ENCODE assay signal across 16 cellular contexts in the genomic region with DNA sequence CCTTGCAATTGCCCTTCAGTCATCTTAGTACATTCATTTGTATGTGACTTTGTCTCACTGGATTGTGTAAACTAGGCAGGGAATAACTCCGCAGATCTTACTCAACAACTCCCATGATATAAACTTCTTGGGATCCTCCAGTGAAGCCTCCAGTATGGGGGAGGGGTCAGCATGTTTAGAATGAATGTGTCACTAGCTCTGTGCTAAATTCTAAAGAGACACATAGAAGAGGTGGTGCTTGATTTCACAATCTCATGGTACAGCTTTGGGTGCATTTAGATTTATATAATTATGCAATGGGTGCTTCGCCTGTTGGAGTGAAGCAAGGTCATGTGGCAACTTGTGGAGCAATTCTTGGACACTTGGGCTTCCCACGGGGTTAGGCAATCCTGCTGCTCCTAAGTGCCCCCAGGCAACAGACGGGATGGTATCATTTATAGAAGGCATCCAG. TPM values are rescaled to one million over a fixed set of nuclear protein-coding genes. Genes with fewer than 3 reads are reported as not detected.
DNase-seq lines count a peak whose midpoint lies in the region; FAIRE-seq and TF ChIP-seq lines count a peak whose summit lies in the region.
"Had no signal": no experiment of that assay in that cellular context is flagged by ENCODE, and none has a peak within 500 bp of the region (broad histone marks: within the 10 kb centered on the region; RNA-seq: fewer than 3 reads in every experiment).

No MANE protein-coding gene starts in this region.

- peak; percentile 80 for FAIRE-seq in keratinocyte (lab: Jason Lieb, UNC)
- FAIRE-seq: D721Med had no signal

- DNase-seq in HS-5 (ENCODE audit: low read depth), result peak; percentile 16
- DNase-seq in adipocyte (ENCODE audit: low read depth), result peak; percentile 86
- DNase-seq in keratinocyte (ENCODE audit: low read depth, low spot score), result peak; percentile 70
- DNase-seq in transverse colon, result peak; percentile 26
- DNase-seq in iPS-NIHi11 (ENCODE audit: low spot score), result no peak
- DNase-seq in NCI-H2029 (lab: John Stamatoyannopoulos, UW), result no peak
- DNase-seq in activated naive CD4-positive, alpha-beta T cell treated with anti-CD3 and anti-CD28 coated beads, Interleukin-2, amount 50 U/mL, for 16 hours, result no peak
- DNase-seq: activated CD8-positive, alpha-beta memory T cell treated with anti-CD3 and anti-CD28 coated beads for 24 hours; dermis blood vessel endothelial cell; heart right ventricle; mesendoderm; NCI-H2081; stimulated activated CD4-positive, alpha-beta T cell treated with anti-CD3 and anti-CD28 coated beads, Interleukin-4, amount 100 ng/mL, for 4 hours; stimulated activated naive CD8-positive, alpha-beta T cell treated with anti-CD3 and anti-CD28 coated beads, Interleukin-15, Interleukin-2, amounts not matched to agents 100 U/mL and 50 U/mL, for 24 hours had no signal

- H4K20me1 ChIP-seq in keratinocyte (ENCODE audit: control insufficient read depth, extremely low read depth, insufficient read depth, low read length), result no peaks in the 10 kb centered on the region

- H3K4me1 ChIP-seq in adipocyte (ENCODE audit: control insufficient read depth, insufficient read depth, low read length) (peaks cover 64% of the 10 kb centered on the region), keratinocyte (ENCODE audit: control insufficient read depth, extremely low read depth, insufficient read depth, low read length) (peaks cover 34% of the 10 kb centered on the region), transverse colon (peaks cover 0 to 19% (median 0%) of the 10 kb centered on the region in 4 donors)

- H3K79me2 ChIP-seq in keratinocyte (ENCODE audit: control insufficient read depth, insufficient read depth, low read length), result no peaks in the 10 kb centered on the region

- H3K9me3 ChIP-seq in adipocyte (ENCODE audit: control insufficient read depth, low read length) (no peaks in the 10 kb centered on the region), keratinocyte (ENCODE audit: control insufficient read depth, low read depth, low read length) (no peaks in the 10 kb centered on the region), transverse colon (no peaks in the 10 kb centered on the region)
- H3K9me3 ChIP-seq: heart right ventricle had no signal

- no peak overlapping the region for H2AFZ ChIP-seq in keratinocyte (ENCODE audit: control insufficient read depth, low read length)

- no peaks in the 10 kb centered on the region for H3K9me1 ChIP-seq in keratinocyte (ENCODE audit: control insufficient read depth, extremely low read depth, insufficient read depth, low read length)

- H3K4me2 ChIP-seq in keratinocyte (ENCODE audit: control insufficient read depth, extremely low read depth, insufficient read depth, low read depth, low read length), result no peak overlapping the region

- dilution Hi-C loops in keratinocyte (cut with MboI; ENCODE audit: extremely low pct_ligation_motif_present, low sequenced_read_pairs), result no loop called here

- TF ChIP-seq CTCF in keratinocyte (optimal IDR thresholded peaks at IDR 0.05 in 1 of 3, IDR thresholded peaks at IDR 0.05 in 1 of 3, conservative IDR thresholded peaks at IDR 0.05 in 1 of 3; ENCODE audit: extremely low read depth in 1 of 3, insufficient read depth in 2 of 3, low read length in 3 of 3), result no peak
- TF ChIP-seq CTCF in transverse colon (IDR thresholded peaks at IDR 0.05), result no peak

- H3K9ac ChIP-seq in adipocyte (ENCODE audit: low read length), result no peak overlapping the region
- H3K9ac ChIP-seq in keratinocyte (ENCODE audit: control insufficient read depth, extremely low read depth, insufficient read depth, low read length), result no peak overlapping the region

- intact Hi-C loops in transverse colon (cut with DNase I; ENCODE audit: low total_unique reads), result no loop called here

- in situ Hi-C loops in transverse colon (cut with MboI; ENCODE audit: low pct_ligation_motif_present in 1 of 4, low pct_unique_long_range_greater_than_20kb in 1 of 4, low sequenced_read_pairs in 3 of 4), result no loop called here

- 67 to 73% methylated on average over 1 to 4 of the region's 4 CpGs for WGBS in transverse colon (ENCODE audit: low coverage in 1 of 2), 2 donors

- no peak overlapping the region for H3K4me3 ChIP-seq in adipocyte (ENCODE audit: low read length)
- no peak overlapping the region for H3K4me3 ChIP-seq in keratinocyte (ENCODE audit: control insufficient read depth in 2 of 3, extremely low read depth in 1 of 3, insufficient read depth in 2 of 3, low read depth in 1 of 3, low read length in 3 of 3)
- H3K4me3 ChIP-seq in transverse colon, result no peak overlapping the region
- H3K4me3 ChIP-seq: heart right ventricle had no signal

- H3K27me3 ChIP-seq in adipocyte (replicated peaks; ENCODE audit: control insufficient read depth, insufficient read depth, low read length) (no peaks in the 10 kb centered on the region), keratinocyte (ENCODE audit: control insufficient read depth, extremely low read depth, insufficient read depth, low read length) (no peaks in the 10 kb centered on the region), transverse colon (no peaks in the 10 kb centered on the region)

- TF ChIP-seq POLR2A in transverse colon (IDR thresholded peaks at IDR 0.05), result no peak

- H3K36me3 ChIP-seq in adipocyte (ENCODE audit: control insufficient read depth, insufficient read depth, low read length, severe bottlenecking) (no peaks in the 10 kb centered on the region), keratinocyte (ENCODE audit: control insufficient read depth in 2 of 2, extremely low read depth in 1 of 2, insufficient read depth in 2 of 2, low read length in 2 of 2) (no peaks in the 10 kb centered on the region), transverse colon (no peaks in the 10 kb centered on the region)
- H3K36me3 ChIP-seq: heart right ventricle had no signal

- H3K27ac ChIP-seq in keratinocyte (ENCODE audit: control insufficient read depth, insufficient read depth, low read length) (peak overlapping the region; percentile 48), transverse colon (peak overlapping the region; percentile 11 to 69 (median 40))
- H3K27ac ChIP-seq: heart right ventricle had no signal

- no peak for TF ChIP-seq EP300 in transverse colon (IDR thresholded peaks at IDR 0.05; ENCODE audit: low read depth)

RNA-seq across cellular contexts. Expression of gene SLC24A3, which starts 40.3 kb away (rescaled TPM):
- 0.17 to 0.37 TPM (median 0.36 TPM) in 3 replicates for polyA plus RNA-seq in keratinocyte
- polyA plus RNA-seq in keratinocyte (2011; ENCODE audit: low read depth), result 0.36 TPM
- 0.19 and 0.36 TPM in 2 replicates for polyA plus RNA-seq in keratinocyte (2011; cell fraction: cytosol; rRNA removed)
- 0.84 and 0.85 TPM in 2 replicates for polyA plus RNA-seq in keratinocyte (2011; cell fraction: nucleus; rRNA removed)
- 0.38 and 0.86 TPM in 2 replicates for polyA plus RNA-seq in keratinocyte (2012; ENCODE audit: low replicate concordance)
- 0.16 to 0.56 TPM (median 0.32 TPM) in 3 replicates for polyA minus RNA-seq in keratinocyte
- polyA minus RNA-seq in keratinocyte (2011; cell fraction: cytosol; rRNA and poly(A)+ RNA removed), result not detected
- 0.21 and 0.70 TPM in 2 replicates for polyA minus RNA-seq in keratinocyte (2011; cell fraction: nucleus; rRNA and poly(A)+ RNA removed)
- total RNA-seq in transverse colon, result 1 to 10 TPM; 4.4 to 6.7 (median 4.6) TPM
- total RNA-seq: dermis blood vessel endothelial cell had no signal
- polyA plus RNA-seq: IgD-negative memory B cell had no signal

Comparison
In these comparisons a context has a peak if more than half of its experiments do, and no peak if none do; other contexts are left out.
1. DNase-seq: peak in HS-5 (single experiment), adipocyte (single experiment), keratinocyte (single experiment) and transverse colon (single experiment); none in iPS-NIHi11 (single experiment), NCI-H2029 (single experiment) and activated naive CD4-positive, alpha-beta T cell treated with anti-CD3 and anti-CD28 coated beads, Interleukin-2, amount 50 U/mL, for 16 hours (single experiment).